In the genomic region with DNA sequence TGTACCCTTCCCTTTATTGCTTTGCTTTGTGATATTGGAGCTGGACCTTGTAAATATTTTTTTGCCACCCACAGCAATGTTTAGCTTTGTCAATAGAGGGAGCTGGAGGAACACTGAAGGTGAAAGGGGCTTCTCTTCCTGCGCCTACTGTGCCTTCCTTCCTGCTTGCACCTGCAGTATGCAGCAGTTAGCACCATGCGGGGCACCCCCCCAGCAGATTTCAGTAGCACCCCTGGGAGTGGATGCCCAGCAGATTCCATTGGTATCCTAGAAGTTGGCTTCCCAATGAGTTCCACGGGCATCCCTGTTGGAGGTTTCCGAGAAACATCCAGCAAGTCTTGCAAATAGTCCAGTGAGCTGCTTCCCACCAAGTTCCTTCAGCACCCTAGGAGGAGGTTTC, we compare ENCODE assay signal across 8 cellular contexts. TPM values are rescaled to one million over a fixed set of nuclear protein-coding genes. Genes with fewer than 3 reads are reported as not detected.
A peak's percentile ranks its signal among the peaks of the same experiment; 100 is the strongest.
DNase-seq lines count a peak whose midpoint lies in the region; ATAC-seq and TF ChIP-seq lines count a peak whose summit lies in the region.

No MANE protein-coding gene starts in this region.

- no peak overlapping the region for H2BK15ac ChIP-seq in neuronal stem cell (ENCODE audit: low read length)

- DNase-seq in DMS 273 (lab: John Stamatoyannopoulos, UW; ENCODE audit: unreplicated experiment) (peak; percentile 79), DMS 273 treated with DMSO at 0.1 percent for 48 hours (lab: John Stamatoyannopoulos, UW) (no peak), NCI-H1105 treated with DMSO at 0.1 percent for 48 hours (lab: John Stamatoyannopoulos, UW) (peak; percentile 50), epithelial cell of proximal tubule (ENCODE audit: low read depth) (no peak), neuronal stem cell (ENCODE audit: low spot score) (peak; percentile 23), NCI-H128 (lab: John Stamatoyannopoulos, UW; ENCODE audit: unreplicated experiment) (no peak)
- peak; percentile 48 for DNase-seq in activated CD4-positive, alpha-beta T cell treated with anti-CD3 and anti-CD28 coated beads for 48 hours

- H2BK5ac ChIP-seq in neuronal stem cell (ENCODE audit: low read length), result no peak overlapping the region

- H3K27me3 ChIP-seq in neuronal stem cell (ENCODE audit: control insufficient read depth in 3 of 3, insufficient read depth in 3 of 3, low read depth in 1 of 3, low read length in 3 of 3), result no peaks in the 10 kb centered on the region

- H3K36me3 ChIP-seq in neuronal stem cell (replicated peaks in 1 of 2; ENCODE audit: control insufficient read depth in 2 of 2, insufficient read depth in 2 of 2, low read length in 2 of 2), result no peaks in the 10 kb centered on the region

- no peaks in the 10 kb centered on the region for H3K9me3 ChIP-seq in neuronal stem cell (replicated peaks in 1 of 2; ENCODE audit: control insufficient read depth in 2 of 2, insufficient read depth in 1 of 2, low read depth in 1 of 2, low read length in 2 of 2)

- no peak overlapping the region for H3K4ac ChIP-seq in neuronal stem cell (ENCODE audit: low read length)

- no peak overlapping the region for H4K8ac ChIP-seq in neuronal stem cell (ENCODE audit: low read depth, low read length)

- H3K18ac ChIP-seq in neuronal stem cell (ENCODE audit: low read length), result no peak overlapping the region

- no peak overlapping the region for H2AFZ ChIP-seq in neuronal stem cell (ENCODE audit: low read length)

- H3K4me2 ChIP-seq in neuronal stem cell (ENCODE audit: insufficient read depth, low read length, poor library complexity, severe bottlenecking), result no peak overlapping the region

- H2BK120ac ChIP-seq in neuronal stem cell (ENCODE audit: low read depth, low read length), result no peak overlapping the region

- H3K23ac ChIP-seq in neuronal stem cell (ENCODE audit: low read depth, low read length, poor library complexity), result no peak overlapping the region

- WGBS in neuronal stem cell (ENCODE audit: extremely low coverage in 2 of 2, insufficient read length in 2 of 2, insufficient replicate concordance in 1 of 2), 2 donors, result no CpG with 5 or more reads among the region's 4 CpGs

- H3K4me3 ChIP-seq in epithelial cell of proximal tubule (ENCODE audit: low read depth, low read length) (no peak overlapping the region), neuronal stem cell (ENCODE audit: low read length in 2 of 2) (no peak overlapping the region)

- no peak for ATAC-seq in GM19023 (IDR thresholded peaks at IDR 0.05; ENCODE audit: unreplicated experiment)

- H4K91ac ChIP-seq in neuronal stem cell (ENCODE audit: low read depth, low read length, poor library complexity), result no peak overlapping the region

- no peak overlapping the region for H3K14ac ChIP-seq in neuronal stem cell (ENCODE audit: low read length)

- H3K27ac ChIP-seq in neuronal stem cell (replicated peaks; ENCODE audit: low read length), result no peak overlapping the region

- no peak overlapping the region for H2BK12ac ChIP-seq in neuronal stem cell (ENCODE audit: low read length)

- H3K9ac ChIP-seq in neuronal stem cell (ENCODE audit: low read depth, low read length, poor library complexity), result no peak overlapping the region

- H3K4me1 ChIP-seq in neuronal stem cell (ENCODE audit: control insufficient read depth in 2 of 2, insufficient read depth in 1 of 2, low read depth in 1 of 2, low read length in 2 of 2), result peaks cover 2 to 4% of the 10 kb centered on the region in 2 donors

- no peaks in the 10 kb centered on the region for H3K79me1 ChIP-seq in neuronal stem cell (ENCODE audit: low read depth, low read length)

- peak; percentile 87 for TF ChIP-seq CTCF in epithelial cell of proximal tubule (conservative IDR thresholded peaks at IDR 0.05; ENCODE audit: low read depth, low read length)

- H2AK5ac ChIP-seq in neuronal stem cell (ENCODE audit: low read depth, low read length), result no peak overlapping the region

RNA-seq across cellular contexts. Expression of a gene that starts 25.6 kb away (rescaled TPM):
- 216 and 394 TPM in 2 replicates for total RNA-seq in epithelial cell of proximal tubule
- 3.4 TPM for polyA plus RNA-seq in neuronal stem cell (2013, experiment 1 of 2)
- polyA plus RNA-seq in neuronal stem cell (2013, experiment 2 of 2), result 3.2 TPM

RNA-seq across cellular contexts. Expression of a gene that starts 58.7 kb away (rescaled TPM):
- 7.0 and 13.2 TPM in 2 replicates for total RNA-seq in epithelial cell of proximal tubule
- polyA plus RNA-seq in neuronal stem cell (2013, experiment 1 of 2), result 9.2 TPM
- 9.8 TPM for polyA plus RNA-seq in neuronal stem cell (2013, experiment 2 of 2)

Comparison
In these comparisons a context has a peak if more than half of its experiments do, and no peak if none do; other contexts are left out.
1. DNase-seq: peak in DMS 273 (single experiment), NCI-H1105 treated with DMSO at 0.1 percent for 48 hours (single experiment), activated CD4-positive, alpha-beta T cell treated with anti-CD3 and anti-CD28 coated beads for 48 hours (single experiment) and neuronal stem cell (single experiment); none in DMS 273 treated with DMSO at 0.1 percent for 48 hours (single experiment), epithelial cell of proximal tubule (single experiment) and NCI-H128 (single experiment).